8 cellular contexts compared by ENCODE assay signal in genomic region chr11:11786771-11787170, GRCh38. TPM values are rescaled to one million over a fixed set of nuclear protein-coding genes. Genes with fewer than 3 reads are reported as not detected.
DNase-seq lines count a peak whose midpoint lies in the region; ATAC-seq and TF ChIP-seq lines count a peak whose summit lies in the region.

No MANE protein-coding gene starts in this region.

- H2AFZ ChIP-seq in Karpas-422 (ENCODE audit: low read length): no peak overlapping the region

- no peaks in the 10 kb centered on the region for H3K4me1 ChIP-seq in Caco-2
- H3K4me1 ChIP-seq in Karpas-422 (ENCODE audit: low read length): no peaks in the 10 kb centered on the region

- CTCF ChIA-PET in Caco-2 (lab: Charles Lee): interaction anchor here (0.6 to 2.0 kb wide), 3 partner anchors 122 to 758 kb away, joined by 3 to 15 read pairs (median 6); no protein-coding TSS in a partner anchor

- no peaks in the 10 kb centered on the region for H3K79me2 ChIP-seq in Karpas-422 (ENCODE audit: low read length)

- H3K4me3 Mint-ChIP-seq in Caco-2 (ENCODE audit: unreplicated experiment): no peak overlapping the region
- H3K4me3 Mint-ChIP-seq in activated T-cell treated with anti-CD3 and anti-CD28 coated beads, Interleukin-2, amount 50 U/mL, for 4 hours: no peak overlapping the region

- H3K9me3 ChIP-seq in Caco-2 (no peaks in the 10 kb centered on the region), Karpas-422 (ENCODE audit: low read length) (no peaks in the 10 kb centered on the region)

- in situ Hi-C loops in brain microvascular endothelial cell (cut with HindIII; ENCODE audit: low pct_ligation_motif_present, low sequenced_read_pairs): no loop called here

- TF ChIP-seq CTCF in Caco-2 (IDR thresholded peaks at IDR 0.05; ENCODE audit: insufficient read depth in 1 of 2, low read depth in 1 of 2, low read length in 1 of 2, severe bottlenecking in 1 of 2, unreplicated experiment in 1 of 2) (peak; percentile 49 to 51), brain microvascular endothelial cell (IDR thresholded peaks at IDR 0.05; ENCODE audit: low read depth, low read length, missing control alignments) (peak; percentile 67)

- no TSS peak for BruUV-seq in Caco-2 (replicated peaks; lab: Mats Ljungman, UMichigan)

- peaks cover 13% of the 10 kb centered on the region for H3K27me3 Mint-ChIP-seq in Caco-2 (ENCODE audit: insufficient read depth, unreplicated experiment)
- peaks cover 5% of the 10 kb centered on the region for H3K27me3 Mint-ChIP-seq in activated T-cell treated with anti-CD3 and anti-CD28 coated beads, Interleukin-2, amount 50 U/mL, for 4 hours (ENCODE audit: low read depth)

- intact Hi-C loops in Caco-2 (cut with micrococcal nuclease; ENCODE audit: unreplicated experiment): loop anchor here (1.0 to 2.0 kb wide), 7 partner anchors 167 to 1016 kb away; no protein-coding TSS in a partner anchor

- no peak overlapping the region for H3K27ac Mint-ChIP-seq in Caco-2 (ENCODE audit: unreplicated experiment)

- no peak overlapping the region for H3K4me2 ChIP-seq in Karpas-422 (ENCODE audit: low read depth, low read length, poor library complexity, severe bottlenecking)

- no peaks in the 10 kb centered on the region for H3K36me3 Mint-ChIP-seq in Caco-2 (ENCODE audit: insufficient read depth, unreplicated experiment)
- H3K36me3 Mint-ChIP-seq in activated T-cell treated with anti-CD3 and anti-CD28 coated beads, Interleukin-2, amount 50 U/mL, for 4 hours (ENCODE audit: insufficient read depth): no peaks in the 10 kb centered on the region

- H3K4me3 ChIP-seq in Caco-2 (ENCODE audit: low read depth, low read length) (no peak overlapping the region), Karpas-422 (ENCODE audit: low read length) (no peak overlapping the region), brain microvascular endothelial cell (ENCODE audit: low read depth, low read length) (no peak overlapping the region)

- no peaks in the 10 kb centered on the region for H3K4me1 Mint-ChIP-seq in Caco-2 (ENCODE audit: low read depth, unreplicated experiment)
- H3K4me1 Mint-ChIP-seq in activated T-cell treated with anti-CD3 and anti-CD28 coated beads, Interleukin-2, amount 50 U/mL, for 4 hours (ENCODE audit: low read depth): no peaks in the 10 kb centered on the region

- peaks cover 7% of the 10 kb centered on the region for H3K9me3 Mint-ChIP-seq in Caco-2 (ENCODE audit: unreplicated experiment)
- H3K9me3 Mint-ChIP-seq in activated T-cell treated with anti-CD3 and anti-CD28 coated beads, Interleukin-2, amount 50 U/mL, for 4 hours: no peaks in the 10 kb centered on the region

- DNase-seq in Caco-2: peak in 1 of 2 experiments; percentile 23
- DNase-seq in Karpas-422: peak; percentile 63
- peak; percentile 33 for DNase-seq in brain microvascular endothelial cell
- peak; percentile 33 to 55 for DNase-seq in lung microvascular endothelial cell (ENCODE audit: low read depth in 2 of 2)
- DNase-seq in activated T-cell treated with anti-CD3 and anti-CD28 coated beads, Interleukin-2, amount 50 U/mL, for 4 hours: no peak
- DNase-seq in stimulated activated naive CD4-positive, alpha-beta T cell (lab: John Stamatoyannopoulos, UW): no peak

- H3K27ac ChIP-seq in Karpas-422 (ENCODE audit: low read length): no peak overlapping the region
- no peak overlapping the region for H3K27ac ChIP-seq in brain microvascular endothelial cell

- no peak for ATAC-seq in GM21723 (IDR thresholded peaks at IDR 0.05; ENCODE audit: unreplicated experiment)
- ATAC-seq in activated T-cell treated with anti-CD3 and anti-CD28 coated beads, Interleukin-2, amount 50 U/mL, for 4 hours: no peak
- ATAC-seq in HG03442 (IDR thresholded peaks at IDR 0.05; ENCODE audit: unreplicated experiment): no peak

- H3K9me2 ChIP-seq in Karpas-422 (replicated peaks; ENCODE audit: insufficient read depth, low read length): no peaks in the 10 kb centered on the region

- POLR2A ChIA-PET in Caco-2 (lab: Charles Lee): no interaction called here

- H3K27me3 ChIP-seq in Caco-2 (replicated peaks; ENCODE audit: control insufficient read depth, insufficient read depth, low read length) (no peaks in the 10 kb centered on the region), Karpas-422 (ENCODE audit: low read length) (no peaks in the 10 kb centered on the region; the same call in 1 of the 2 replicates), brain microvascular endothelial cell (replicated peaks) (no peaks in the 10 kb centered on the region)

- H3K9ac ChIP-seq in Karpas-422 (ENCODE audit: low read length): no peak overlapping the region

- no peaks in the 10 kb centered on the region for H4K20me1 ChIP-seq in Karpas-422 (ENCODE audit: insufficient read depth, low read depth, low read length)

- no peaks in the 10 kb centered on the region for H3K36me3 ChIP-seq in Caco-2 (ENCODE audit: control insufficient read depth, insufficient read depth, low read length)
- H3K36me3 ChIP-seq in Karpas-422 (ENCODE audit: insufficient read depth, low read length): no peaks in the 10 kb centered on the region
- no peaks in the 10 kb centered on the region for H3K36me3 ChIP-seq in brain microvascular endothelial cell (replicated peaks)

RNA-seq across cellular contexts. Expression of gene USP47, which starts 55.0 kb away (rescaled TPM):
- total RNA-seq in Caco-2 (2022) (50.4 and 52.8 TPM in 2 replicates), lung microvascular endothelial cell (44.9 and 59.1 TPM in 2 replicates)
- total RNA-seq in Karpas-422 (2014; rRNA removed; shearing (Covaris generic); ENCODE audit: low replicate concordance): 47.8 and 61.2 TPM in 2 replicates
- 10 to 100 TPM; 39.5 to 48.3 (median 40.8) TPM for total RNA-seq in activated T-cell treated with anti-CD3 and anti-CD28 coated beads, Interleukin-2, amount 50 U/mL, for 4 hours

Comparison
In these comparisons a context has a peak if more than half of its experiments do, and no peak if none do; other contexts are left out.
1. DNase-seq: peak in Karpas-422 (single experiment), brain microvascular endothelial cell (single experiment) and lung microvascular endothelial cell (2 of 2); none in activated T-cell treated with anti-CD3 and anti-CD28 coated beads, Interleukin-2, amount 50 U/mL, for 4 hours (single experiment) and stimulated activated naive CD4-positive, alpha-beta T cell (0 of 6).